1 cellular context compared by ENCODE assay signal in genomic region chr10:58350023-58350422, GRCh38.
A peak's percentile ranks its signal among the peaks of the same experiment; 100 is the strongest.
TF ChIP-seq lines count a peak whose summit lies in the region.

No MANE protein-coding gene starts in this region.

TF ChIP-seq in HepG2, 621 proteins besides CTCF, POLR2A, EP300 and RAD21:
- TF ChIP-seq RBM22 (optimal IDR thresholded peaks at IDR 0.05; ENCODE audit: low read length) (no peak), ZNF7 (CRISPR knock-in tag; IDR thresholded peaks at IDR 0.05) (peak; percentile 72; the same call in 1 of the 2 replicates)
